In the genomic region with DNA sequence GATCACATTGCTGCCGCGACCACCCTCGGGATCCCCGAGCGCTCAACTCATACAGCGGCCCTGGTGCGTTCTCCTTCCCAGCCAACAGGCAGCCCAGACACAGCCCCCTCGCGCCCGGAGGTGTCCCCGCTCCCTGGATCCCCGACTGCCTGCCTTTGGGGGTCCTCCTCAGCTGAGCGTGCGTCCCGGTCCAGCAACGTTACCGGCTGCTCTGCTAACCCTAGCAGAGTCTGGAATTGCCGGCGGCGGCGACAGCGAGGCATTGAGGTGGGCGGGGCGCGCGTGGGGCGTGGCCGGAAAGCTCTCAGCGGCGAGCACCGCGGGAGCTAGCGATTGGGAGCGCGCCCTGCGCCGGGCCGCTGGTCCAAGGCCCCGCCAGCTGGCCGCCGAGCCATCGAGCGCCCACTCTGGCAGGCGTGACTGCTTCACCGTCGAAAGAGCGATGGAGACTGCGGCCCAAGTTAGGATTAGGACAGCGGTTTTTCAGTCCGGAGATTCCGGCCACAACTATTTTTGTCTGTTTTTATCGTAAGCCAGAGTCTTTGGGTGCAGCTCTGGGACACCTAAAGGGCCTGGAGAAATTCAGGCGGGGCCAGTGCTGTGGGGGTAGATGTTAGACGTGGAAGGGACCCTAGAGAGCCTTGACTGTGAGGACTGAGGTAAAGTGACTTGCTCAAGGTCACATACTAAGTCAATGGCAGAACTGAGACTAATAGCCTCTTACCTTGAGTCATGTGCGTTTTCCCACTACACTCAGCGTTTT, we compare ENCODE assay signal across 8 cellular contexts. TPM values are rescaled to one million over a fixed set of nuclear protein-coding genes. Genes with fewer than 3 reads are reported as not detected.
DNase-seq lines count a peak whose midpoint lies in the region; ATAC-seq and FAIRE-seq lines count a peak whose summit lies in the region.

TSS of gene HEATR5A (minus strand) at position 232 of the 763 bp plus-strand sequence. CDS start 17,575 bp downstream, outside the sequence.

- H4K20me1 ChIP-seq in GM23248 (ENCODE audit: insufficient read depth), result no peaks in the 10 kb centered on the region
- H4K20me1 ChIP-seq in Karpas-422 (ENCODE audit: insufficient read depth, low read depth, low read length), result no peaks in the 10 kb centered on the region

- in situ Hi-C loops in GM23248 (cut with MboI), result no loop called here

- peaks cover 13 to 31% (median 28%) of the 10 kb centered on the region in 3 donors for H3K4me1 Mint-ChIP-seq in naive B cell
- H3K4me1 Mint-ChIP-seq in stimulated activated effector memory CD8-positive, alpha-beta T cell treated with anti-CD3 and anti-CD28 coated beads, Interleukin-12 subunit alpha, Interleukin-12 subunit beta, amount 100 ng/mL, for 72 hours, result peaks cover 26% of the 10 kb centered on the region

- H3K4me3 ChIP-seq in GM23248 (peak within 1 kb of the TSS; percentile 95), Karpas-422 (ENCODE audit: low read length) (peak within 1 kb of the TSS; percentile 88)

- peaks cover 16% of the 10 kb centered on the region; the same call in 1 of the 2 replicates for H3F3A ChIP-seq in GM23248 (ENCODE audit: insufficient read depth)

- H3K4me2 ChIP-seq in GM23248 (ENCODE audit: unreplicated experiment) (peak within 1 kb of the TSS; percentile 97), Karpas-422 (ENCODE audit: low read depth, low read length, poor library complexity, severe bottlenecking) (peak within 1 kb of the TSS; percentile 99)

- peak; percentile 96 to 97 for ATAC-seq in naive B cell (ENCODE audit: low read depth in 2 of 2)
- peak; percentile 95 for ATAC-seq in stimulated activated effector memory CD8-positive, alpha-beta T cell treated with anti-CD3 and anti-CD28 coated beads, Interleukin-12 subunit alpha, Interleukin-12 subunit beta, amount 100 ng/mL, for 72 hours

- no peaks in the 10 kb centered on the region for H3K27me3 Mint-ChIP-seq in naive B cell

- H3K4me1 ChIP-seq in GM23248 (ENCODE audit: insufficient read depth) (peaks cover 8% of the 10 kb centered on the region; the same call in 1 of the 2 replicates), Karpas-422 (ENCODE audit: low read length) (peaks cover 35% of the 10 kb centered on the region)

- no peak for FAIRE-seq in RCC 7860 (lab: Jason Lieb, UNC)

- peaks cover 0 to 8% of the 10 kb centered on the region in 2 donors for H3K36me3 Mint-ChIP-seq in naive B cell
- peaks cover 10% of the 10 kb centered on the region for H3K36me3 Mint-ChIP-seq in stimulated activated effector memory CD8-positive, alpha-beta T cell treated with anti-CD3 and anti-CD28 coated beads, Interleukin-12 subunit alpha, Interleukin-12 subunit beta, amount 100 ng/mL, for 72 hours

- H3K9ac ChIP-seq in GM23248 (peak within 1 kb of the TSS; percentile 97), Karpas-422 (ENCODE audit: low read length) (peak within 1 kb of the TSS; percentile 87)

- peak within 1 kb of the TSS; percentile 91 to 100 (median 98) for H3K4me3 Mint-ChIP-seq in naive B cell
- H3K4me3 Mint-ChIP-seq in stimulated activated effector memory CD8-positive, alpha-beta T cell treated with anti-CD3 and anti-CD28 coated beads, Interleukin-12 subunit alpha, Interleukin-12 subunit beta, amount 100 ng/mL, for 72 hours, result peak within 1 kb of the TSS; percentile 92

- H3K36me3 ChIP-seq in GM23248 (ENCODE audit: low read depth) (0 out of 2 replicates have a peak, but pooled peaks cover 3% of the 10 kb centered on the region), Karpas-422 (ENCODE audit: insufficient read depth, low read length) (no peaks in the 10 kb centered on the region)

- H3K9me2 ChIP-seq in GM23248 (ENCODE audit: insufficient read depth) (no peaks in the 10 kb centered on the region), Karpas-422 (replicated peaks; ENCODE audit: insufficient read depth, low read length) (no peaks in the 10 kb centered on the region)

- H3K9me3 ChIP-seq in GM23248 (ENCODE audit: low read depth) (no peaks in the 10 kb centered on the region), Karpas-422 (ENCODE audit: low read length) (no peaks in the 10 kb centered on the region)

- H2AFZ ChIP-seq in GM23248 (peak within 1 kb of the TSS; percentile 91), Karpas-422 (ENCODE audit: low read length) (peak within 1 kb of the TSS; percentile 53; the same call in 1 of the 2 replicates)

- no peaks in the 10 kb centered on the region for H3K27me3 ChIP-seq in GM23248 (replicated peaks; ENCODE audit: insufficient read depth)
- H3K27me3 ChIP-seq in Karpas-422 (ENCODE audit: low read length), result no peaks in the 10 kb centered on the region

- H3K9me3 Mint-ChIP-seq in naive B cell, result no peaks in the 10 kb centered on the region
- no peaks in the 10 kb centered on the region for H3K9me3 Mint-ChIP-seq in stimulated activated effector memory CD8-positive, alpha-beta T cell treated with anti-CD3 and anti-CD28 coated beads, Interleukin-12 subunit alpha, Interleukin-12 subunit beta, amount 100 ng/mL, for 72 hours

- peak; percentile 96 for DNase-seq in EH (ENCODE audit: low read depth)
- peak; percentile 99 for DNase-seq in GM23248
- DNase-seq in Karpas-422, result peak; percentile 98
- peak; percentile 71 for DNase-seq in RCC 7860 (ENCODE audit: low spot score)
- peak; percentile 88 for DNase-seq in activated T-helper 1 cell treated with Interleukin-2 at 50 U/mL for 16 hours (ENCODE audit: low read depth)
- peak; percentile 96 for DNase-seq in fibroblast of gingiva (ENCODE audit: low read depth)
- peak; percentile 92 for DNase-seq in naive B cell
- peak; percentile 86 to 96 for DNase-seq in stimulated activated effector memory CD8-positive, alpha-beta T cell treated with anti-CD3 and anti-CD28 coated beads, Interleukin-12 subunit alpha, Interleukin-12 subunit beta, amount 100 ng/mL, for 72 hours (ENCODE audit: low spot score in 2 of 2)

- whole genome bisulfite sequencing in GM23248 (ENCODE audit: low coverage in 1 of 2, low lambda C conversion rate in 2 of 2, missing lambda C conversion rate in 2 of 2), 2 experiments, result 3% methylated on average over 51 to 52 of the region's 56 CpGs

- H3K79me2 ChIP-seq in GM23248 (ENCODE audit: insufficient read depth) (peaks cover 48% of the 10 kb centered on the region), Karpas-422 (ENCODE audit: low read length) (peaks cover 47% of the 10 kb centered on the region)

- peak within 1 kb of the TSS; percentile 63 to 97 (median 94) for H3K27ac Mint-ChIP-seq in naive B cell
- peak within 1 kb of the TSS; percentile 93 for H3K27ac Mint-ChIP-seq in stimulated activated effector memory CD8-positive, alpha-beta T cell treated with anti-CD3 and anti-CD28 coated beads, Interleukin-12 subunit alpha, Interleukin-12 subunit beta, amount 100 ng/mL, for 72 hours

- peak within 1 kb of the TSS; percentile 84 for H3K27ac ChIP-seq in GM23248
- peak within 1 kb of the TSS; percentile 38 for H3K27ac ChIP-seq in Karpas-422 (ENCODE audit: low read length)

RNA-seq across cellular contexts. Expression of gene HEATR5A, which starts in this region (rescaled TPM):
- total RNA-seq in GM23248 (2014; rRNA removed; shearing (Covaris generic)), result 70.3 and 89.2 TPM in 2 replicates
- polyA plus RNA-seq in GM23248 (2016; fragmentation: Nextera tagmentation; extraction: Ambion mirVana), result 44.4 and 49.1 TPM in 2 replicates
- total RNA-seq in Karpas-422 (2014; rRNA removed; shearing (Covaris generic); ENCODE audit: low replicate concordance), result 19.3 and 47.4 TPM in 2 replicates
- 10 to 100 TPM in 3 of 6 donors, 1 to 10 TPM in 3; 6.3 to 16.2 (median 10.1) TPM for polyA plus RNA-seq in naive B cell (ENCODE audit: low read depth in 6 of 6)

Comparison
In these comparisons a context has a peak if more than half of its experiments do, and no peak if none do; other contexts are left out.
1. Peak in every context shown above with its lines: DNase-seq, ATAC-seq, H3K4me3 ChIP-seq and H3K27ac ChIP-seq.